Comparison of ENCODE assay signal across 1 cellular context in the genomic region with DNA sequence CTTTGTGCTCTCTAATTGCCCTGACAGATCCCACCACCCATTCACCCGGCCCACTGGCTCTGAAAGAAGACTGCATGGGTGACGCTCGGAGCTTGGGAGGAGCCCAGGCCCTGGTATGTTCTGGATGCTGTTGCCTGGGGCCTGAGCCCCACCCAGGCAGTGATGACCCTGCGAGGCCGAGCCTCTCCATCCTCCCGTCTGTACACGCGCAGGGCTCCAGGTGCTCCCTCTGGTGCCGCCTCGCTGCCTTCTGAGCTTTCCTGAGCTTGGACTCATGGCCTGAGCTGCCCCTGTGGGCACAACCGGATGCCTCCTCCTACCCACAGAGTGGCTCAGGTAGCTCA.
TF ChIP-seq lines count a peak whose summit lies in the region.

No MANE protein-coding gene starts in this region.

TF ChIP-seq in HepG2, 621 proteins besides CTCF, POLR2A, EP300 and RAD21 (continued from another document):
- TF ChIP-seq PHF21A (CRISPR knock-in tag; IDR thresholded peaks at IDR 0.05): 0 out of 2 replicates have a peak, but pooled peaks have one; percentile 3
- no peak for TF ChIP-seq NCOA2 (CRISPR knock-in tag; IDR thresholded peaks at IDR 0.05)
- 0 out of 2 replicates have a peak, but pooled peaks have one; percentile 40 for TF ChIP-seq TBX2 (CRISPR knock-in tag; IDR thresholded peaks at IDR 0.05; ENCODE audit: borderline replicate concordance)
- no peak for TF ChIP-seq RBAK (CRISPR knock-in tag; IDR thresholded peaks at IDR 0.05)
- TF ChIP-seq ZNF772 (CRISPR knock-in tag; IDR thresholded peaks at IDR 0.05): 0 out of 2 replicates have a peak, but pooled peaks have one; percentile 25
- TF ChIP-seq BHLHE40 (IDR thresholded peaks at IDR 0.05; ENCODE audit: low read length): no peak
- no peak for TF ChIP-seq ZSCAN12 (CRISPR knock-in tag; IDR thresholded peaks at IDR 0.05)
- TF ChIP-seq ZNF788 (CRISPR knock-in tag; IDR thresholded peaks at IDR 0.05; ENCODE audit: borderline replicate concordance): peak; percentile 75; the same call in 1 of the 2 replicates
- TF ChIP-seq ZNF263 (CRISPR knock-in tag; IDR thresholded peaks at IDR 0.05): peak; percentile 95
- TF ChIP-seq FOXO1 (CRISPR knock-in tag; IDR thresholded peaks at IDR 0.05): 0 out of 2 replicates have a peak, but pooled peaks have one; percentile 2
- TF ChIP-seq, protein P1, sequence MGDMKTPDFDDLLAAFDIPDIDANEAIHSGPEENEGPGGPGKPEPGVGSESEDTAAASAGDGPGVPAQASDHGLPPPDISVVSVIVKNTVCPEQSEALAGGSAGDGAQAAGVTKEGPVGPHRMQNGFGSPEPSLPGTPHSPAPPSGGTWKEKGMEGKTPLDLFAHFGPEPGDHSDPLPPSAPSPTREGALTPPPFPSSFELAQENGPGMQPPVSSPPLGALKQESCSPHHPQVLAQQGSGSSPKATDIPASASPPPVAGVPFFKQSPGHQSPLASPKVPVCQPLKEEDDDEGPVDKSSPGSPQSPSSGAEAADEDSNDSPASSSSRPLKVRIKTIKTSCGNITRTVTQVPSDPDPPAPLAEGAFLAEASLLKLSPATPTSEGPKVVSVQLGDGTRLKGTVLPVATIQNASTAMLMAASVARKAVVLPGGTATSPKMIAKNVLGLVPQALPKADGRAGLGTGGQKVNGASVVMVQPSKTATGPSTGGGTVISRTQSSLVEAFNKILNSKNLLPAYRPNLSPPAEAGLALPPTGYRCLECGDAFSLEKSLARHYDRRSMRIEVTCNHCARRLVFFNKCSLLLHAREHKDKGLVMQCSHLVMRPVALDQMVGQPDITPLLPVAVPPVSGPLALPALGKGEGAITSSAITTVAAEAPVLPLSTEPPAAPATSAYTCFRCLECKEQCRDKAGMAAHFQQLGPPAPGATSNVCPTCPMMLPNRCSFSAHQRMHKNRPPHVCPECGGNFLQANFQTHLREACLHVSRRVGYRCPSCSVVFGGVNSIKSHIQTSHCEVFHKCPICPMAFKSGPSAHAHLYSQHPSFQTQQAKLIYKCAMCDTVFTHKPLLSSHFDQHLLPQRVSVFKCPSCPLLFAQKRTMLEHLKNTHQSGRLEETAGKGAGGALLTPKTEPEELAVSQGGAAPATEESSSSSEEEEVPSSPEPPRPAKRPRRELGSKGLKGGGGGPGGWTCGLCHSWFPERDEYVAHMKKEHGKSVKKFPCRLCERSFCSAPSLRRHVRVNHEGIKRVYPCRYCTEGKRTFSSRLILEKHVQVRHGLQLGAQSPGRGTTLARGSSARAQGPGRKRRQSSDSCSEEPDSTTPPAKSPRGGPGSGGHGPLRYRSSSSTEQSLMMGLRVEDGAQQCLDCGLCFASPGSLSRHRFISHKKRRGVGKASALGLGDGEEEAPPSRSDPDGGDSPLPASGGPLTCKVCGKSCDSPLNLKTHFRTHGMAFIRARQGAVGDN (CRISPR knock-in tag; IDR thresholded peaks at IDR 0.05): peak; percentile 35; the same call in 1 of the 2 replicates
- no peak for TF ChIP-seq RORA (CRISPR knock-in tag; IDR thresholded peaks at IDR 0.05)
- TF ChIP-seq KAT8 (CRISPR knock-in tag; IDR thresholded peaks at IDR 0.05): no peak
- TF ChIP-seq ZNF713 (CRISPR knock-in tag; IDR thresholded peaks at IDR 0.05): no peak
- TF ChIP-seq EED (CRISPR knock-in tag; IDR thresholded peaks at IDR 0.05): peak; percentile 84; the same call in 1 of the 2 replicates
- TF ChIP-seq ZNF292 (CRISPR knock-in tag; IDR thresholded peaks at IDR 0.05; ENCODE audit: borderline replicate concordance, low read depth): 0 out of 2 replicates have a peak, but pooled peaks have one; percentile 33
- no peak for TF ChIP-seq MIER2 (CRISPR knock-in tag; IDR thresholded peaks at IDR 0.05)
- no peak for TF ChIP-seq ZNF709 (CRISPR knock-in tag; IDR thresholded peaks at IDR 0.05)
- no peak for TF ChIP-seq DR1 (CRISPR knock-in tag; IDR thresholded peaks at IDR 0.05)
- TF ChIP-seq, protein P2, sequence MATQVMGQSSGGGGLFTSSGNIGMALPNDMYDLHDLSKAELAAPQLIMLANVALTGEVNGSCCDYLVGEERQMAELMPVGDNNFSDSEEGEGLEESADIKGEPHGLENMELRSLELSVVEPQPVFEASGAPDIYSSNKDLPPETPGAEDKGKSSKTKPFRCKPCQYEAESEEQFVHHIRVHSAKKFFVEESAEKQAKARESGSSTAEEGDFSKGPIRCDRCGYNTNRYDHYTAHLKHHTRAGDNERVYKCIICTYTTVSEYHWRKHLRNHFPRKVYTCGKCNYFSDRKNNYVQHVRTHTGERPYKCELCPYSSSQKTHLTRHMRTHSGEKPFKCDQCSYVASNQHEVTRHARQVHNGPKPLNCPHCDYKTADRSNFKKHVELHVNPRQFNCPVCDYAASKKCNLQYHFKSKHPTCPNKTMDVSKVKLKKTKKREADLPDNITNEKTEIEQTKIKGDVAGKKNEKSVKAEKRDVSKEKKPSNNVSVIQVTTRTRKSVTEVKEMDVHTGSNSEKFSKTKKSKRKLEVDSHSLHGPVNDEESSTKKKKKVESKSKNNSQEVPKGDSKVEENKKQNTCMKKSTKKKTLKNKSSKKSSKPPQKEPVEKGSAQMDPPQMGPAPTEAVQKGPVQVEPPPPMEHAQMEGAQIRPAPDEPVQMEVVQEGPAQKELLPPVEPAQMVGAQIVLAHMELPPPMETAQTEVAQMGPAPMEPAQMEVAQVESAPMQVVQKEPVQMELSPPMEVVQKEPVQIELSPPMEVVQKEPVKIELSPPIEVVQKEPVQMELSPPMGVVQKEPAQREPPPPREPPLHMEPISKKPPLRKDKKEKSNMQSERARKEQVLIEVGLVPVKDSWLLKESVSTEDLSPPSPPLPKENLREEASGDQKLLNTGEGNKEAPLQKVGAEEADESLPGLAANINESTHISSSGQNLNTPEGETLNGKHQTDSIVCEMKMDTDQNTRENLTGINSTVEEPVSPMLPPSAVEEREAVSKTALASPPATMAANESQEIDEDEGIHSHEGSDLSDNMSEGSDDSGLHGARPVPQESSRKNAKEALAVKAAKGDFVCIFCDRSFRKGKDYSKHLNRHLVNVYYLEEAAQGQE (IDR thresholded peaks at IDR 0.05; ENCODE audit: borderline replicate concordance in 1 of 2, low read depth in 1 of 2, low read length in 2 of 2): no peak
- no peak for TF ChIP-seq CCAR2 (optimal IDR thresholded peaks at IDR 0.05; ENCODE audit: low read depth, low read length)
TF ChIP-seq in HepG2: peak in this region for 12.
